In the genomic region with DNA sequence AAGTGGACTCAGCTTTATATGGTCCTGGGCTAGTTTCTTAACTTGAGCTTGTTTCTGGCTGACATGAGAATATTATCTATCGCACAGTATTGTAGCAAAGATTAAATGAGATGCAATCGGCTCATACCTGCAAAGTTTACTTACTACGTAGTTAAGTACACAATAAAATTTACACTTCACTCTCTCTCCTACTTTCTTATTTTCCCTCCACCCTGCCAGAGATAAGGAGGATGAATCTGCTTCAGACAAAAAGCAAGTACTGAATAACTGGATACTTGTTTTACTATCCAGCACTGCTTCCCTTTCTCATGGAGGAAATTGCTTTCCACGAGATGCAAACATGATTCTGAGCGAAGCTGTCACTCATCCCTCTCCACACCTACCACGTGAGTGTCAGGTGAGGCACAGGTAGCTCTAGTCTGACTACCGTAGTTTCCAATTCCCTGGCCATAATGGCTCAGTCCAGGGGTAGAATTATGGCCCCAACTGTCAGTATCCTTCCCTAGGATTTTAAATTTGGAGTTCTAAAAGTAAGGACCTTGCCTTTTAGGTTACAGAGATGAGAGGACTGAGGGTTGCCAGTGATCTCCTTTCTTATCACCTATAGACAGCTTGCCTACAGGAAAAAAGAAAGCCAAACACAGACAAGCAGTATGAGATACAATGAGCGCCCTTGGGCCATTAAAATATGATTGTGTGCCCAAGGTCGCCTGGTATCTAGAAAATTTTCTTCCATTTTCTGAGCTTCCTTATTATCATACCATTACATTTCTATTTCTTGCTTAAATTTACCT, we compare ENCODE assay signal across 21 cellular contexts.
"Had no signal": no experiment of that assay in that cellular context is flagged by ENCODE, and none has a peak within 500 bp of the region (broad histone marks: within the 10 kb centered on the region; RNA-seq: fewer than 3 reads in every experiment).

No MANE protein-coding gene starts in this region.

- H3K4me3 Mint-ChIP-seq: activated CD4-positive, alpha-beta memory T cell treated with anti-CD3 and anti-CD28 coated beads for 36 hours; activated naive CD4-positive, alpha-beta T cell treated with anti-CD3 and anti-CD28 coated beads for 36 hours; activated naive CD8-positive, alpha-beta T cell treated with anti-CD3 and anti-CD28 coated beads, Interleukin-2, amount 10 ng/mL, durations not matched to agents 7 days and 5 days; immature natural killer cell; nephron progenitor cell; stimulated activated naive B cell treated with anti-CD40 and anti-IgM and Interleukin-4, amounts not matched to agents 10 μg/mL and 1 μg/mL and 100 μg/mL, for 72 hours had no signal

- H3K36me3 ChIP-seq: sigmoid colon, upper lobe of right lung had no signal

- H3K4me3 ChIP-seq: left lung, lung, sigmoid colon, upper lobe of right lung had no signal

- H3K27ac ChIP-seq: left lung, sigmoid colon, upper lobe of right lung had no signal

- H3K27ac Mint-ChIP-seq: activated CD4-positive, alpha-beta memory T cell treated with anti-CD3 and anti-CD28 coated beads for 36 hours; activated naive CD4-positive, alpha-beta T cell treated with anti-CD3 and anti-CD28 coated beads for 36 hours; immature natural killer cell; nephron progenitor cell; stimulated activated naive B cell treated with anti-CD40 and anti-IgM and Interleukin-4, amounts not matched to agents 10 μg/mL and 1 μg/mL and 100 μg/mL, for 72 hours had no signal

- H3K4me1 Mint-ChIP-seq: immature natural killer cell had no signal

- DNase-seq: activated CD4-positive, alpha-beta memory T cell treated with anti-CD3 and anti-CD28 coated beads for 36 hours; activated CD4-positive, alpha-beta T cell treated with anti-CD3 and anti-CD28 coated beads for 48 hours; activated effector memory CD4-positive, alpha-beta T cell treated with Interleukin-2 at 50 U/mL for 16 hours; activated naive CD4-positive, alpha-beta T cell treated with anti-CD3 and anti-CD28 coated beads for 36 hours; activated naive CD8-positive, alpha-beta T cell treated with anti-CD3 and anti-CD28 coated beads, Interleukin-2, amount 10 ng/mL, durations not matched to agents 7 days and 5 days; activated T-cell treated with anti-CD3 and anti-CD28 coated beads, Interleukin-2, amount 50 U/mL, for 48 hours; amniotic stem cell; cerebellar nuclear complex; cortex of kidney; immature natural killer cell; left lung; midbrain; nephron progenitor cell; nucleus accumbens; posterior cingulate gyrus; sigmoid colon; stimulated activated CD4-positive, alpha-beta T cell treated with anti-CD3 and anti-CD28 coated beads, Interleukin-2, amount 100 ng/mL, for 48 hours; stimulated activated CD8-positive, alpha-beta memory T cell treated with anti-CD3 and anti-CD28 coated beads, Interleukin-4, amount 100 ng/mL, for 48 hours; stimulated activated naive B cell treated with anti-CD40 and anti-IgM and Interleukin-4, amounts not matched to agents 10 μg/mL and 1 μg/mL and 100 μg/mL, for 72 hours; upper lobe of right lung had no signal

- H3K9me3 ChIP-seq: sigmoid colon, upper lobe of right lung had no signal

- H3K27me3 ChIP-seq: left lung, sigmoid colon, upper lobe of right lung had no signal

- H3K36me3 Mint-ChIP-seq: immature natural killer cell had no signal

- H3K9me3 Mint-ChIP-seq: activated CD4-positive, alpha-beta memory T cell treated with anti-CD3 and anti-CD28 coated beads for 36 hours; activated naive CD4-positive, alpha-beta T cell treated with anti-CD3 and anti-CD28 coated beads for 36 hours; immature natural killer cell had no signal

- H3K27me3 Mint-ChIP-seq: activated CD4-positive, alpha-beta memory T cell treated with anti-CD3 and anti-CD28 coated beads for 36 hours; stimulated activated naive B cell treated with anti-CD40 and anti-IgM and Interleukin-4, amounts not matched to agents 10 μg/mL and 1 μg/mL and 100 μg/mL, for 72 hours had no signal
